Comparison of ENCODE assay signal across 10 cellular contexts in the genomic region with DNA sequence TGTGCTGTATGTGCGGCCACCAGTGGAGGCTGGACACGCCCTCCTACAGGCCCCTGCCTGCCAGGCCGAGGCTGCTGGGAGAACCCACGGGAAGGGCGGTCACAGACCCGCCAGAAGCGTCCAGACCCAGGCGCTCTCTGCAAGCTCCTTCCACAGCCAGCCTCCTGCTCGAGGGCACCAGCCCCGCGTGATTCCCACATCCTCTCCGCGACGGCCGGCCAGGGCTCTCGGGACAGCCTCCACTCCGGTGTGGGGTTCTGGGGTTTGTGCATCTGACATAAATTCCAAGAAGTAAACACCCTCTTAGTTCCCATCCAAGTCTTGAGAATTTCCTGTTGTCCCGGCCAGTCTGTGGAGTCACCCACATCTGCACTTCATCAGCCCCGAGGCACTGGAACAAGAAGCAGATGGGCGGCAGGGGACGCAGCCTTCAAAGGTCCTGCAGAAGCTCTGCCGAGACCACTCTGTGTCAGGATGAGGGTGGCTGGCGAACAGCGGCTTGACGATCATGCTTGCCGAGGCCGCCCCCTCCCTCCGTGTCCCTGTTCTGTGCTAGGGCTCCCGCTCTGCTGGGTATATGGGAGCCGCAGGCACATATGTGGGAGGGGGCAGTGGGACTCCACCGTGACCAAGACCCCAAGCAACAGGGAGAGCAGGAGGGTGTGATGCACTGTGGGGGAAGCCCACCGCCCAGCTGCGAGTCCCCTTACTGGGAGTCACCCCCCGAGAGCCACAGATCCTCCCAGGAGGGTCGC. TPM values are rescaled to one million over a fixed set of nuclear protein-coding genes. Genes with fewer than 3 reads are reported as not detected.
DNase-seq lines count a peak whose midpoint lies in the region; ATAC-seq and TF ChIP-seq lines count a peak whose summit lies in the region.
"Had no signal": no experiment of that assay in that cellular context is flagged by ENCODE, and none has a peak within 500 bp of the region (broad histone marks: within the 10 kb centered on the region; RNA-seq: fewer than 3 reads in every experiment).

No MANE protein-coding gene starts in this region.

- peak in 1 of 2 donors; percentile 20 for TF ChIP-seq POLR2A in suprapubic skin (IDR thresholded peaks at IDR 0.05)

- H3K36me3 ChIP-seq in GM23248 (ENCODE audit: low read depth) (no peaks in the 10 kb centered on the region), lower lobe of right lung (peaks cover 8% of the 10 kb centered on the region), suprapubic skin (peaks cover 4% of the 10 kb centered on the region)

- H3K9me3 ChIP-seq in GM23248 (ENCODE audit: low read depth) (no peaks in the 10 kb centered on the region), lower lobe of right lung (no peaks in the 10 kb centered on the region), suprapubic skin (no peaks in the 10 kb centered on the region)

- H3K27me3 ChIP-seq in GM23248 (replicated peaks; ENCODE audit: insufficient read depth) = no peaks in the 10 kb centered on the region
- no peaks in the 10 kb centered on the region for H3K27me3 ChIP-seq in lower lobe of right lung (ENCODE audit: low read depth)
- no peaks in the 10 kb centered on the region for H3K27me3 ChIP-seq in suprapubic skin

- DNase-seq in GM23248 = peak; percentile 91
- DNase-seq in epithelial cell of prostate (ENCODE audit: low read depth, low spot score) = no peak
- DNase-seq in lower lobe of right lung = no peak
- peak; percentile 86 to 92 for DNase-seq in suprapubic skin (ENCODE audit: low spot score in 2 of 2)
- DNase-seq in AML-193 (lab: John Stamatoyannopoulos, UW) = no peak
- DNase-seq in NCI-H446 (lab: John Stamatoyannopoulos, UW) = no peak
- no peak for DNase-seq in stimulated activated naive CD8-positive, alpha-beta T cell treated with anti-CD3 and anti-CD28 coated beads, Interleukin-15, Interleukin-2, amounts not matched to agents 100 U/mL and 50 U/mL, for 24 hours
- DNase-seq: activated CD8-positive, alpha-beta memory T cell treated with anti-CD3 and anti-CD28 coated beads, Interleukin-2, amount 50 U/mL, for 4 hours; NCI-H774 had no signal

- peak overlapping the region; percentile 52 for H3K4me2 ChIP-seq in GM23248 (ENCODE audit: unreplicated experiment)

- no peak for TF ChIP-seq EP300 in suprapubic skin (IDR thresholded peaks at IDR 0.05)

- peaks cover 22% of the 10 kb centered on the region for H3K79me2 ChIP-seq in GM23248 (ENCODE audit: insufficient read depth)

- H3K4me1 ChIP-seq in GM23248 (ENCODE audit: insufficient read depth) (peaks cover 39% of the 10 kb centered on the region), lower lobe of right lung (peaks cover 65% of the 10 kb centered on the region), suprapubic skin (peaks cover 77% of the 10 kb centered on the region)

- H3K27ac ChIP-seq in GM23248 = peak overlapping the region; percentile 71
- H3K27ac ChIP-seq in epithelial cell of prostate = peak overlapping the region; percentile 30
- H3K27ac ChIP-seq in lower lobe of right lung = peak overlapping the region; percentile 95
- peak overlapping the region; percentile 91 for H3K27ac ChIP-seq in suprapubic skin

- no peaks in the 10 kb centered on the region for H3K9me2 ChIP-seq in GM23248 (ENCODE audit: insufficient read depth)

- peak overlapping the region; percentile 61 for H2AFZ ChIP-seq in GM23248

- intact Hi-C loops in lower lobe of right lung (cut with DNase I) = no loop called here

- H4K20me1 ChIP-seq in GM23248 (ENCODE audit: insufficient read depth) = no peaks in the 10 kb centered on the region

- H3K4me3 ChIP-seq in GM23248 (0 out of 2 replicates have a peak overlapping the region, but pooled peaks have one; percentile 39), lower lobe of right lung (peak overlapping the region; percentile 73), suprapubic skin (peak overlapping the region; percentile 58)

- ATAC-seq in lower lobe of right lung (peak; percentile 5 to 12), HG03432 (IDR thresholded peaks at IDR 0.05; ENCODE audit: unreplicated experiment) (no peak)
- no peak for ATAC-seq in stimulated activated naive CD8-positive, alpha-beta T cell treated with anti-CD3 and anti-CD28 coated beads, Interleukin-15, Interleukin-2, amounts not matched to agents 100 U/mL and 50 U/mL, for 24 hours

- in situ Hi-C loops in GM23248 (cut with MboI) = no loop called here

- H3F3A ChIP-seq in GM23248 (ENCODE audit: insufficient read depth) = peaks cover 14% of the 10 kb centered on the region

- TF ChIP-seq CTCF in lower lobe of right lung (IDR thresholded peaks at IDR 0.05) (no peak), suprapubic skin (IDR thresholded peaks at IDR 0.05) (no peak)

- WGBS in GM23248 (ENCODE audit: low coverage in 1 of 2, low lambda C conversion rate in 2 of 2, missing lambda C conversion rate in 2 of 2), 2 experiments = 8 to 10% methylated on average over 35 of the region's 35 CpGs
- 33% methylated on average over 26 of the region's 35 CpGs for WGBS in suprapubic skin

- H3K9ac ChIP-seq in GM23248 = peak overlapping the region; percentile 52

RNA-seq across cellular contexts. Expression of gene TMEM204, which starts 2.4 kb away (rescaled TPM):
- 40.0 and 43.1 TPM in 2 replicates for total RNA-seq in GM23248 (2014; rRNA removed; shearing (Covaris generic))
- polyA plus RNA-seq in GM23248 (2016; fragmentation: Nextera tagmentation; extraction: Ambion mirVana) = 26.0 and 28.6 TPM in 2 replicates
- 63.1 TPM for total RNA-seq in lower lobe of right lung
- 10 to 100 TPM in 3 of 4 donors, 1 to 10 TPM in 1; 7.6 to 26.6 (median 18.8) TPM for total RNA-seq in suprapubic skin

RNA-seq across cellular contexts. Expression of gene TELO2, which starts 37.9 kb away (rescaled TPM):
- total RNA-seq in GM23248 (2014; rRNA removed; shearing (Covaris generic)) = 24.7 and 29.3 TPM in 2 replicates
- 28.5 and 30.5 TPM in 2 replicates for polyA plus RNA-seq in GM23248 (2016; fragmentation: Nextera tagmentation; extraction: Ambion mirVana)
- 27.5 TPM for total RNA-seq in lower lobe of right lung
- total RNA-seq in suprapubic skin = 10 to 100 TPM; 28.1 to 86.1 (median 35.2) TPM

RNA-seq across cellular contexts. Expression of gene PTX4, which starts 42.3 kb away (rescaled TPM):
- total RNA-seq in GM23248 (2014; rRNA removed; shearing (Covaris generic)) = not detected in 2 replicates
- polyA plus RNA-seq in GM23248 (2016; fragmentation: Nextera tagmentation; extraction: Ambion mirVana) = 0.18 TPM in 1 of 2 replicates, not detected in the other
- total RNA-seq in lower lobe of right lung (not detected), suprapubic skin (not detected)

RNA-seq across cellular contexts. Expression of gene CLCN7, which starts 56.2 kb away (rescaled TPM):
- 37.3 and 39.3 TPM in 2 replicates for total RNA-seq in GM23248 (2014; rRNA removed; shearing (Covaris generic))
- polyA plus RNA-seq in GM23248 (2016; fragmentation: Nextera tagmentation; extraction: Ambion mirVana) = 31.7 and 33.6 TPM in 2 replicates
- total RNA-seq in lower lobe of right lung (146 TPM), suprapubic skin (100 to 1,000 TPM in 2 of 4 donors, 10 to 100 TPM in 2; 61.1 to 134 (median 100) TPM)

Comparison
In these comparisons a context has a peak if more than half of its experiments do, and no peak if none do; other contexts are left out.
1. DNase-seq: peak in GM23248 (single experiment) and suprapubic skin (2 of 2); none in epithelial cell of prostate (single experiment), lower lobe of right lung (single experiment), AML-193 (0 of 2), NCI-H446 (0 of 2) and stimulated activated naive CD8-positive, alpha-beta T cell treated with anti-CD3 and anti-CD28 coated beads, Interleukin-15, Interleukin-2, amounts not matched to agents 100 U/mL and 50 U/mL, for 24 hours (single experiment).
2. H3K27ac ChIP-seq: peak in every context shown above with its lines; median percentile 95 in lower lobe of right lung; 91 in suprapubic skin; 71 in GM23248; 30 in epithelial cell of prostate.
3. ATAC-seq: peak in lower lobe of right lung (2 of 2); none in HG03432 (single experiment) and stimulated activated naive CD8-positive, alpha-beta T cell treated with anti-CD3 and anti-CD28 coated beads, Interleukin-15, Interleukin-2, amounts not matched to agents 100 U/mL and 50 U/mL, for 24 hours (single experiment).
4. Peak in every context shown above with its lines, with median percentiles within 50 percentile points of each other: H3K4me3 ChIP-seq.